22 cellular contexts compared by ENCODE assay signal in the genomic region with DNA sequence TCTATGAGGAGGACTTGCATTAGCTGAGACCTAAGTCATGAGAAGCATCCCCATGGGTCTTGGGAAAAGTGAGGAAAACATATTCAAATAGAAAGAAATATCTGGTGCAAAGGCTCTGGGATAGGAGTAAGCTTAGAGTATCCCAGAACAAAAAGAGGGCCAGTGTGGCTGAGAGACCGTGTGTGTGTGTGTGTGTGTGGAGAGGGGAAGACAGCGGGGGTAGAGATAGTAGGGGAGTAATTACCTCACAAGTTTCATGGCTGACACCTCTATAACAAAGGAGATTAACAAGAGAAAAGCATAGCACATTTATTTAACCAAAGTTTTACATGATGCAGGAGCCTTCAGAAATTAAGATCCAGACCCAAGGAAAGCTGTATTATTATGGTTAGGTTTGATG.
A peak's percentile ranks its signal among the peaks of the same experiment; 100 is the strongest.
DNase-seq lines count a peak whose midpoint lies in the region; ATAC-seq and TF ChIP-seq lines count a peak whose summit lies in the region.
"Had no signal": no experiment of that assay in that cellular context is flagged by ENCODE, and none has a peak within 500 bp of the region (broad histone marks: within the 10 kb centered on the region; RNA-seq: fewer than 3 reads in every experiment).

No MANE protein-coding gene starts in this region.

- H3K4me3 ChIP-seq in CD4-positive, CD25-positive, alpha-beta regulatory T cell (ENCODE audit: low read depth, low read length), result no peak overlapping the region
- H3K4me3 ChIP-seq in HUES64 (ENCODE audit: low read length), result no peak overlapping the region
- peak overlapping the region; percentile 72 for H3K4me3 ChIP-seq in endodermal cell (ENCODE audit: low read length)
- no peak overlapping the region for H3K4me3 ChIP-seq in neural progenitor cell
- no peak overlapping the region for H3K4me3 ChIP-seq in Peyer's patch
- H3K4me3 ChIP-seq: breast epithelium, prostate gland had no signal

- H3K27me3 ChIP-seq in CD4-positive, CD25-positive, alpha-beta regulatory T cell (ENCODE audit: control insufficient read depth, insufficient read depth, low read length), result no peaks in the 10 kb centered on the region
- H3K27me3 ChIP-seq in HUES64 (ENCODE audit: insufficient read depth, low read length) (peaks cover 6% of the 10 kb centered on the region; the same call in 1 of the 2 replicates), endodermal cell (ENCODE audit: control insufficient read depth, insufficient read depth, low read length, poor library complexity, severe bottlenecking) (no peaks in the 10 kb centered on the region), neural progenitor cell (peaks cover 11% of the 10 kb centered on the region), Peyer's patch (no peaks in the 10 kb centered on the region)
- H3K27me3 ChIP-seq: breast epithelium had no signal

- H3K36me3 ChIP-seq in CD4-positive, CD25-positive, alpha-beta regulatory T cell (ENCODE audit: control insufficient read depth, insufficient read depth, low read length), result no peaks in the 10 kb centered on the region
- H3K36me3 ChIP-seq in HUES64 (ENCODE audit: insufficient read depth, low read length) (no peaks in the 10 kb centered on the region), endodermal cell (ENCODE audit: control insufficient read depth, insufficient read depth, low read length) (no peaks in the 10 kb centered on the region), neural progenitor cell (no peaks in the 10 kb centered on the region), Peyer's patch (no peaks in the 10 kb centered on the region)
- H3K36me3 ChIP-seq: breast epithelium, prostate gland had no signal

- H4K20me1 ChIP-seq in neural progenitor cell (ENCODE audit: low read depth), result peaks cover 12% of the 10 kb centered on the region

- WGBS in HUES64, result 35% methylated on average over 1 of the region's 2 CpGs
- WGBS in endodermal cell (ENCODE audit: insufficient coverage in 1 of 2, insufficient read length in 1 of 2), 2 experiments, result 22% methylated on average over 1 of the region's 2 CpGs; no CpG with 5 or more reads in 1 of the 2 experiments

- no peak for TF ChIP-seq POLR2A in Peyer's patch (IDR thresholded peaks at IDR 0.05)

- H3K4me1 ChIP-seq in CD4-positive, CD25-positive, alpha-beta regulatory T cell (ENCODE audit: control insufficient read depth, insufficient read depth, low read length, poor library complexity, severe bottlenecking), result peaks cover 15% of the 10 kb centered on the region
- H3K4me1 ChIP-seq in HUES64 (ENCODE audit: insufficient read depth, low read length), result peaks cover 80% of the 10 kb centered on the region
- peaks cover 44% of the 10 kb centered on the region for H3K4me1 ChIP-seq in endodermal cell (ENCODE audit: control insufficient read depth, insufficient read depth, low read length)
- H3K4me1 ChIP-seq in neural progenitor cell, result peaks cover 82% of the 10 kb centered on the region
- peaks cover 0 to 10% (median 3%) of the 10 kb centered on the region in 4 donors for H3K4me1 ChIP-seq in Peyer's patch

- no peaks in the 10 kb centered on the region for H3K79me2 ChIP-seq in neural progenitor cell (ENCODE audit: low read depth)

- no peak overlapping the region for H3K27ac ChIP-seq in CD4-positive, CD25-positive, alpha-beta regulatory T cell (ENCODE audit: insufficient read depth, low read length, poor library complexity, severe bottlenecking)
- H3K27ac ChIP-seq in HUES64 (ENCODE audit: low read depth, low read length), result peak overlapping the region; percentile 90; the same call in 1 of the 2 replicates
- peak overlapping the region; percentile 36 for H3K27ac ChIP-seq in endodermal cell (ENCODE audit: low read depth, low read length)
- H3K27ac ChIP-seq in neural progenitor cell, result no peak overlapping the region
- no peak overlapping the region for H3K27ac ChIP-seq in Peyer's patch
- H3K27ac ChIP-seq: breast epithelium, prostate gland had no signal

- peaks cover 26 to 54% (median 46%) of the 10 kb centered on the region in 4 donors for H3K4me1 Mint-ChIP-seq in CD4-positive, CD25-positive, alpha-beta regulatory T cell
- peaks cover 77% of the 10 kb centered on the region for H3K4me1 Mint-ChIP-seq in endodermal cell
- peaks cover 74% of the 10 kb centered on the region for H3K4me1 Mint-ChIP-seq in neural progenitor cell

- ATAC-seq in CD4-positive, CD25-positive, alpha-beta regulatory T cell (ENCODE audit: low read depth in 2 of 2), result no peak
- ATAC-seq in GM21423 (IDR thresholded peaks at IDR 0.05; ENCODE audit: unreplicated experiment) (no peak), HG03439 (IDR thresholded peaks at IDR 0.05; ENCODE audit: unreplicated experiment) (no peak)
- ATAC-seq: natural killer cell treated with Interleukin-12 subunit alpha and Interleukin-12 subunit beta and Interleukin-15 and Interleukin-18, amount 100 ng/mL, for 72 hours had no signal

- TF ChIP-seq CTCF in endodermal cell (conservative IDR thresholded peaks at IDR 0.05) (no peak), neural progenitor cell (IDR thresholded peaks at IDR 0.05) (no peak), Peyer's patch (IDR thresholded peaks at IDR 0.05) (no peak)

- peak overlapping the region in 1 of 4 donors; percentile 26 for H3K4me3 Mint-ChIP-seq in CD4-positive, CD25-positive, alpha-beta regulatory T cell
- H3K4me3 Mint-ChIP-seq in endodermal cell, result no peak overlapping the region
- H3K4me3 Mint-ChIP-seq in neural progenitor cell, result no peak overlapping the region
- H3K4me3 Mint-ChIP-seq: activated CD4-positive, alpha-beta memory T cell treated with anti-CD3 and anti-CD28 coated beads for 36 hours; CD8-positive, alpha-beta memory T cell; natural killer cell treated with Interleukin-12 subunit alpha and Interleukin-12 subunit beta and Interleukin-15 and Interleukin-18, amount 100 ng/mL, for 72 hours had no signal

- DNase-seq in CD4-positive, CD25-positive, alpha-beta regulatory T cell, result no peak
- DNase-seq in endodermal cell (peak; percentile 86), neural progenitor cell (ENCODE audit: low spot score) (peak; percentile 52), Peyer's patch (no peak), NCI-H2227 (lab: John Stamatoyannopoulos, UW; ENCODE audit: unreplicated experiment) (no peak)
- DNase-seq: ACHN; activated CD4-positive, alpha-beta memory T cell treated with anti-CD3 and anti-CD28 coated beads for 36 hours; activated T-cell treated with anti-CD3 and anti-CD28 coated beads, Interleukin-2, amount 50 U/mL, for 1 hour; CD8-positive, alpha-beta memory T cell; DMS79; GOT3; NCI-H1105 treated with DMSO at 0.1 percent for 48 hours; NCI-H2081 treated with DMSO at 0.1 percent for 48 hours; NCI-H524; small intestine; stimulated activated CD4-positive, alpha-beta T cell treated with anti-CD3 and anti-CD28 coated beads, Interleukin-4, amount 100 ng/mL, for 4 hours had no signal

- no peak overlapping the region for H2AFZ ChIP-seq in neural progenitor cell (replicated peaks)

- H3K9me3 ChIP-seq in CD4-positive, CD25-positive, alpha-beta regulatory T cell (ENCODE audit: control insufficient read depth in 2 of 2, low read length in 2 of 2), result no peaks in the 10 kb centered on the region
- H3K9me3 ChIP-seq in HUES64 (ENCODE audit: insufficient read depth, low read depth, low read length), result no peaks in the 10 kb centered on the region
- no peaks in the 10 kb centered on the region for H3K9me3 ChIP-seq in endodermal cell (ENCODE audit: control insufficient read depth, low read length)
- H3K9me3 ChIP-seq in neural progenitor cell (ENCODE audit: low read depth), result no peaks in the 10 kb centered on the region
- H3K9me3 ChIP-seq in Peyer's patch, result no peaks in the 10 kb centered on the region
- H3K9me3 ChIP-seq: breast epithelium, prostate gland had no signal

- 0 out of 2 replicates have a peak overlapping the region, but pooled peaks have one; percentile 28 for H3K9ac ChIP-seq in HUES64 (ENCODE audit: low read depth, low read length)
- no peak overlapping the region for H3K9ac ChIP-seq in endodermal cell (ENCODE audit: extremely low read depth, low read length, poor library complexity, severe bottlenecking)
- H3K9ac ChIP-seq in neural progenitor cell, result no peak overlapping the region

- H3F3A ChIP-seq in neural progenitor cell (ENCODE audit: low read depth), result peaks cover 37% of the 10 kb centered on the region

- peak overlapping the region; percentile 76 for H3K4me2 ChIP-seq in neural progenitor cell

- H3K9me3 Mint-ChIP-seq in CD4-positive, CD25-positive, alpha-beta regulatory T cell, result no peaks in the 10 kb centered on the region
- H3K9me3 Mint-ChIP-seq in endodermal cell, result no peaks in the 10 kb centered on the region
- H3K9me3 Mint-ChIP-seq in neural progenitor cell, result no peaks in the 10 kb centered on the region
- H3K9me3 Mint-ChIP-seq: activated CD4-positive, alpha-beta memory T cell treated with anti-CD3 and anti-CD28 coated beads for 36 hours; CD8-positive, alpha-beta memory T cell; natural killer cell treated with Interleukin-12 subunit alpha and Interleukin-12 subunit beta and Interleukin-15 and Interleukin-18, amount 100 ng/mL, for 72 hours had no signal

- peak overlapping the region; percentile 13 to 67 (median 33) for H3K27ac Mint-ChIP-seq in CD4-positive, CD25-positive, alpha-beta regulatory T cell
- peak overlapping the region; percentile 71 for H3K27ac Mint-ChIP-seq in endodermal cell
- H3K27ac Mint-ChIP-seq in neural progenitor cell, result peak overlapping the region; percentile 93
- H3K27ac Mint-ChIP-seq: activated CD4-positive, alpha-beta memory T cell treated with anti-CD3 and anti-CD28 coated beads for 36 hours had no signal

- H3K36me3 Mint-ChIP-seq in CD4-positive, CD25-positive, alpha-beta regulatory T cell, result no peaks in the 10 kb centered on the region
- H3K36me3 Mint-ChIP-seq in endodermal cell (ENCODE audit: low read depth) (no peaks in the 10 kb centered on the region), neural progenitor cell (no peaks in the 10 kb centered on the region)
- H3K36me3 Mint-ChIP-seq: activated CD4-positive, alpha-beta memory T cell treated with anti-CD3 and anti-CD28 coated beads for 36 hours; natural killer cell treated with Interleukin-12 subunit alpha and Interleukin-12 subunit beta and Interleukin-15 and Interleukin-18, amount 100 ng/mL, for 72 hours had no signal

- no peaks in the 10 kb centered on the region for H3K27me3 Mint-ChIP-seq in CD4-positive, CD25-positive, alpha-beta regulatory T cell
- H3K27me3 Mint-ChIP-seq in endodermal cell (ENCODE audit: insufficient read depth) (no peaks in the 10 kb centered on the region), neural progenitor cell (ENCODE audit: insufficient read depth, low read depth) (peaks cover 2% of the 10 kb centered on the region)
- H3K27me3 Mint-ChIP-seq: activated CD4-positive, alpha-beta memory T cell treated with anti-CD3 and anti-CD28 coated beads for 36 hours; CD8-positive, alpha-beta memory T cell; natural killer cell treated with Interleukin-12 subunit alpha and Interleukin-12 subunit beta and Interleukin-15 and Interleukin-18, amount 100 ng/mL, for 72 hours had no signal

Comparison
In these comparisons a context has a peak if more than half of its experiments do, and no peak if none do; other contexts are left out.
1. DNase-seq: peak in endodermal cell (single experiment) and neural progenitor cell (single experiment); none in CD4-positive, CD25-positive, alpha-beta regulatory T cell (0 of 3), Peyer's patch (0 of 3) and NCI-H2227 (single experiment).
2. H3K27ac ChIP-seq: peak in HUES64 (single experiment) and endodermal cell (single experiment); none in CD4-positive, CD25-positive, alpha-beta regulatory T cell (single experiment), neural progenitor cell (single experiment) and Peyer's patch (0 of 4).
3. H3K27ac Mint-ChIP-seq: peak in every context shown above with its lines; median percentile 93 in neural progenitor cell; 71 in endodermal cell; 33 in CD4-positive, CD25-positive, alpha-beta regulatory T cell.